ENCODE assay signal across 1 cellular context in genomic region chr18:3062798-3063563, GRCh38.
TF ChIP-seq lines count a peak whose summit lies in the region.

No MANE protein-coding gene starts in this region.

TF ChIP-seq in HepG2, 621 proteins besides CTCF, POLR2A, EP300 and RAD21 (continued from another document and continues in another):
- TF ChIP-seq AKNA (CRISPR knock-in tag; IDR thresholded peaks at IDR 0.05; ENCODE audit: borderline replicate concordance) (no peak), ZNF510 (CRISPR knock-in tag; IDR thresholded peaks at IDR 0.05; ENCODE audit: low read depth) (no peak), BCLAF1 (IDR thresholded peaks at IDR 0.05) (no peak), ZNF672 (CRISPR knock-in tag; IDR thresholded peaks at IDR 0.05) (no peak), AHR (CRISPR knock-in tag; IDR thresholded peaks at IDR 0.05) (no peak), MTERF4 (CRISPR knock-in tag; IDR thresholded peaks at IDR 0.05) (no peak), ZNF12 (CRISPR knock-in tag; IDR thresholded peaks at IDR 0.05) (no peak), ZNF343 (CRISPR knock-in tag; IDR thresholded peaks at IDR 0.05) (no peak), ZNF562 (CRISPR knock-in tag; IDR thresholded peaks at IDR 0.05; ENCODE audit: borderline replicate concordance) (no peak), ZBTB4 (CRISPR knock-in tag; IDR thresholded peaks at IDR 0.05; ENCODE audit: borderline replicate concordance) (peak; percentile 73; the same call in 1 of the 2 replicates), ZNF567 (CRISPR knock-in tag; IDR thresholded peaks at IDR 0.05; ENCODE audit: borderline replicate concordance) (0 out of 2 replicates have a peak, but pooled peaks have one; percentile 43), ZNF263 (CRISPR knock-in tag; IDR thresholded peaks at IDR 0.05) (0 out of 2 replicates have a peak, but pooled peaks have one; percentile 26), ZNF569 (CRISPR knock-in tag; IDR thresholded peaks at IDR 0.05; ENCODE audit: borderline replicate concordance) (no peak), ZNF142 (CRISPR knock-in tag; IDR thresholded peaks at IDR 0.05) (0 out of 2 replicates have a peak, but pooled peaks have one; percentile 30), ZNF17 (CRISPR knock-in tag; IDR thresholded peaks at IDR 0.05) (no peak), BRCA1 (CRISPR knock-in tag; IDR thresholded peaks at IDR 0.05) (0 out of 2 replicates have a peak, but pooled peaks have one; percentile 64), ELF1 (CRISPR knock-in tag; IDR thresholded peaks at IDR 0.05) (no peak), ZNF766 (CRISPR knock-in tag; IDR thresholded peaks at IDR 0.05; ENCODE audit: borderline replicate concordance) (peak; percentile 79; the same call in 1 of the 2 replicates), CC2D1A (CRISPR knock-in tag; IDR thresholded peaks at IDR 0.05) (no peak), PPARG (CRISPR knock-in tag; conservative IDR thresholded peaks at IDR 0.05) (peak; percentile 74; the same call in 1 of the 2 replicates), MXD1 (CRISPR knock-in tag; IDR thresholded peaks at IDR 0.05) (no peak), ZBTB7A (CRISPR knock-in tag; IDR thresholded peaks at IDR 0.05) (peak; percentile 84), ZMAT5 (CRISPR knock-in tag; IDR thresholded peaks at IDR 0.05; ENCODE audit: borderline replicate concordance, low read depth) (no peak), CREBL2 (CRISPR knock-in tag; IDR thresholded peaks at IDR 0.05; ENCODE audit: borderline replicate concordance) (no peak), HDAC1 (CRISPR knock-in tag; IDR thresholded peaks at IDR 0.05) (peak; percentile 40; the same call in 1 of the 2 replicates), ZSCAN22 (CRISPR knock-in tag; IDR thresholded peaks at IDR 0.05) (no peak), ZNF432 (CRISPR knock-in tag; IDR thresholded peaks at IDR 0.05; ENCODE audit: borderline replicate concordance) (no peak), STAG1 (CRISPR knock-in tag; IDR thresholded peaks at IDR 0.05) (peak; percentile 85), ZNF451 (CRISPR knock-in tag; IDR thresholded peaks at IDR 0.05) (no peak), MED1 (CRISPR knock-in tag; IDR thresholded peaks at IDR 0.05) (peak; percentile 74), SNAI1 (CRISPR knock-in tag; IDR thresholded peaks at IDR 0.05; ENCODE audit: borderline replicate concordance) (no peak), ZBTB20 (CRISPR knock-in tag; IDR thresholded peaks at IDR 0.05; ENCODE audit: borderline replicate concordance, low read depth) (0 out of 2 replicates have a peak, but pooled peaks have one; percentile 66), ZNF317 (CRISPR knock-in tag; IDR thresholded peaks at IDR 0.05) (0 out of 2 replicates have a peak, but pooled peaks have one; percentile 28), ZNF501 (CRISPR knock-in tag; IDR thresholded peaks at IDR 0.05) (peak; percentile 74), TEAD2 (CRISPR knock-in tag; IDR thresholded peaks at IDR 0.05) (no peak), MBNL3 (CRISPR knock-in tag; conservative IDR thresholded peaks at IDR 0.05) (no peak), DBP (CRISPR knock-in tag; IDR thresholded peaks at IDR 0.05; ENCODE audit: not compliant biosample characterization) (peak; percentile 82), MAX (IDR thresholded peaks at IDR 0.05) (peak; percentile 50; the same call in 1 of the 2 replicates), ZBTB8A (CRISPR knock-in tag; IDR thresholded peaks at IDR 0.05; ENCODE audit: borderline replicate concordance, low read depth) (no peak), ZNF644 (CRISPR knock-in tag; IDR thresholded peaks at IDR 0.05; ENCODE audit: low read depth) (no peak), GATAD2A (CRISPR knock-in tag; IDR thresholded peaks at IDR 0.05) (peak; percentile 79), ZFY (CRISPR knock-in tag; IDR thresholded peaks at IDR 0.05) (peak; percentile 38; the same call in 1 of the 2 replicates), ZMYM3 (CRISPR knock-in tag; IDR thresholded peaks at IDR 0.05) (peak; percentile 35; the same call in 1 of the 2 replicates), ZNF792 (CRISPR knock-in tag; IDR thresholded peaks at IDR 0.05) (peak; percentile 42; the same call in 1 of the 2 replicates)
